ENCODE assay signal across 30 cellular contexts in the genomic region with DNA sequence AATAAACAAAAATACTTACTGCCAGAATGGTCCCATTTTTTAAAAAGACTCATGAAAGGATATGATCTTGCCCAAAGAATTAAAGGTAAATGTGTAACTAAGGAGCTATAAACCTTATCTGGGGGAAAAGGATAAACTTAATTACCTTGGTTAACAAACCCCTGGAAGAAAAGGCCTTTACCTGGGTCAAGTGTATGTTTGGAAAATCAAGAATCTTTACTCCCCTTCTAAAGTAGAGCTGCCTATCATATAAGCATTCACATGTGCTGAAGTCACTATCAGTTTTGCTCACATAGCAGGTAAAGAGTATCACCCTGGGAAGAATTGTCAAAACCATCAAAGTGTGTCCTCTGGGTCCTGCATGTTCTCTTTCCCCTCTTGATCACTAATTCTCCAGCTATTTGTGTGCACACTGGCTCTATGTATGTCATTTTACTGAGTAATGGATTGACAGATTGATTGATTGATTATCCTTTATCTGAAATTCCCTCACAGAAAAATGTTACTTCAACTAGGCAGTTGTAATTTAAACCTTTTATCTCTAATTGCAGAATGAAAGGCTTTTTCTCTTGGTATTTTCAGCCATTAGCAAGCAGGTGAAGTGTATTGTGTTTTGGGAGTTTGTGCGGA.
"Had no signal": no experiment of that assay in that cellular context is flagged by ENCODE, and none has a peak within 500 bp of the region (broad histone marks: within the 10 kb centered on the region; RNA-seq: fewer than 3 reads in every experiment).

No MANE protein-coding gene starts in this region.

- H3K4me1 ChIP-seq: esophagus muscularis mucosa, foreskin keratinocyte, gastroesophageal sphincter had no signal

- H3K4me1 Mint-ChIP-seq: activated B cell treated with CpG ODN at 0.5 μM for 24 hours; activated T-helper 17 cell treated with anti-CD3 and anti-CD28 coated beads, Interleukin-2, amount 50 U/mL, for 72 hours; central memory CD8-positive, alpha-beta T cell; T-helper 17 cell had no signal

- H3K9me3 Mint-ChIP-seq: activated B cell treated with CpG ODN at 0.5 μM for 24 hours had no signal

- H3K4me3 ChIP-seq: esophagus muscularis mucosa, gastroesophageal sphincter had no signal

- H3K9me3 ChIP-seq: esophagus muscularis mucosa, gastroesophageal sphincter had no signal

- H3K27me3 ChIP-seq: brain microvascular endothelial cell, esophagus muscularis mucosa, foreskin keratinocyte, gastroesophageal sphincter had no signal

- ATAC-seq: activated CD4-positive, CD25-positive, alpha-beta regulatory T cell treated with anti-CD3 and anti-CD28 coated beads, Interleukin-2, amount 50 U/mL, for 24 hours; activated CD8-positive, alpha-beta T cell treated with anti-CD3 and anti-CD28 coated beads for 36 hours; activated T-cell treated with anti-CD3 and anti-CD28 coated beads, Interleukin-2, amount 50 U/mL, for 4 hours; activated T-helper 17 cell treated with anti-CD3 and anti-CD28 coated beads, Interleukin-2, amount 50 U/mL, for 72 hours; foreskin keratinocyte; gastroesophageal sphincter; T-helper 17 cell had no signal

- H3K27ac Mint-ChIP-seq: activated B cell treated with CpG ODN at 0.5 μM for 24 hours; activated CD8-positive, alpha-beta T cell treated with anti-CD3 and anti-CD28 coated beads for 36 hours; activated naive CD8-positive, alpha-beta T cell; activated T-helper 17 cell treated with anti-CD3 and anti-CD28 coated beads, Interleukin-2, amount 50 U/mL, for 72 hours; T-helper 17 cell; T-helper 2 cell treated with Interferon-gamma antibody and Interleukin-4, amounts not matched to agents 5 μg/mL and 100 μg/mL, for 36 hours had no signal

- DNase-seq: activated B cell treated with CpG ODN at 0.5 μM for 24 hours; activated CD4-positive, alpha-beta T cell treated with anti-CD3 and anti-CD28 coated beads for 48 hours; activated CD4-positive, alpha-beta T cell treated with anti-CD3 and anti-CD28 coated beads, Interleukin-2, amount 50 U/mL, for 1 hour; activated CD4-positive, alpha-beta T cell treated with anti-CD3 and anti-CD28 coated beads, Interleukin-2, amount 50 U/mL, for 48 hours; activated CD8-positive, alpha-beta memory T cell treated with anti-CD3 and anti-CD28 coated beads for 24 hours; activated CD8-positive, alpha-beta T cell treated with anti-CD3 and anti-CD28 coated beads for 36 hours; activated effector memory CD4-positive, alpha-beta T cell treated with Interleukin-2 at 50 U/mL for 16 hours; activated gamma-delta T cell treated with Interleukin-2 at 50 U/mL for 16 hours; activated naive CD4-positive, alpha-beta T cell treated with anti-CD3 and anti-CD28 coated beads, Interleukin-2, amount 50 U/mL, for 16 hours; activated naive CD4-positive, alpha-beta T cell treated with Interleukin-2 at 50 U/mL for 16 hours; activated T-cell treated with anti-CD3 and anti-CD28 coated beads, Interleukin-2, amount 50 U/mL, for 4 hours; amniotic stem cell; anterior cingulate cortex; brain microvascular endothelial cell; effector CD8-positive, alpha-beta T cell; erythroblast; foreskin keratinocyte; T-helper 1 cell; T-helper 17 cell; T1000; WERI-Rb-1 had no signal

- H3K4me3 Mint-ChIP-seq: activated B cell treated with CpG ODN at 0.5 μM for 24 hours; activated CD8-positive, alpha-beta T cell treated with anti-CD3 and anti-CD28 coated beads for 36 hours; activated naive CD8-positive, alpha-beta T cell; activated T-cell treated with anti-CD3 and anti-CD28 coated beads, Interleukin-2, amount 50 U/mL, for 4 hours; activated T-helper 17 cell treated with anti-CD3 and anti-CD28 coated beads, Interleukin-2, amount 50 U/mL, for 72 hours; central memory CD8-positive, alpha-beta T cell; T-helper 17 cell; T-helper 2 cell treated with Interferon-gamma antibody and Interleukin-4, amounts not matched to agents 5 μg/mL and 100 μg/mL, for 36 hours had no signal

- H3K27ac ChIP-seq: brain microvascular endothelial cell, esophagus muscularis mucosa, foreskin keratinocyte, gastroesophageal sphincter, WERI-Rb-1 had no signal

- H3K27me3 Mint-ChIP-seq: activated B cell treated with CpG ODN at 0.5 μM for 24 hours; activated CD8-positive, alpha-beta T cell treated with anti-CD3 and anti-CD28 coated beads for 36 hours; activated naive CD8-positive, alpha-beta T cell; activated T-helper 17 cell treated with anti-CD3 and anti-CD28 coated beads, Interleukin-2, amount 50 U/mL, for 72 hours; central memory CD8-positive, alpha-beta T cell; T-helper 17 cell had no signal

- FAIRE-seq: astrocyte, bronchial epithelial cell had no signal

- H3K36me3 ChIP-seq: brain microvascular endothelial cell, esophagus muscularis mucosa, gastroesophageal sphincter, WERI-Rb-1 had no signal

- H3K36me3 Mint-ChIP-seq: activated naive CD8-positive, alpha-beta T cell had no signal
